Comparison of ENCODE assay signal across 2 cellular contexts in the genomic region with DNA sequence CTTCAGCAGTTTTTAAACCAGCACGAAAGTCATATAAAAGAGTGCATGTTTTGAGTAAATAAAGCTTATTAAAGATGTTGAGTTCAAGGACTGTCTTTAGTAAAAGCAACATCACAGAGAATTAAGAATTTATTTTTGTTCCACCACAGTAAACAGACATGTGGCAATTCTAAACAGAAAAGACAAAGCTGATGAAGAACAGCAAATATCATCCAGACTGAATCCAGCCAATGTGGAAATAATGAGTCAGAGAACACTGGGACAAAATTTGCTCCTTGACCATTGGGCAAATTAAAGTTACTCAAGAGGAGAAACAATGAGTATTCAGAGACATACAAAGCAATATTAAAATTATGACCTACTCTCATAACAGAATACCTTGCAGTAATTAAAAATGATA.
TF ChIP-seq lines count a peak whose summit lies in the region.

No MANE protein-coding gene starts in this region.

TF ChIP-seq in liver, 16 proteins besides CTCF, POLR2A, EP300 and RAD21:
- TF ChIP-seq RXRA (IDR thresholded peaks at IDR 0.05) (peak in 1 of 2 donors; percentile 75), YY1 (IDR thresholded peaks at IDR 0.05) (peak; percentile 21), GABPA (IDR thresholded peaks at IDR 0.05 in 1 of 2, conservative IDR thresholded peaks at IDR 0.05 in 1 of 2) (peak in 1 of 2 donors; percentile 37), FOXA2 (IDR thresholded peaks at IDR 0.05) (peak; percentile 78), FOXA1 (IDR thresholded peaks at IDR 0.05) (peak; percentile 67), SP1 (IDR thresholded peaks at IDR 0.05) (peak; percentile 23), JUND (IDR thresholded peaks at IDR 0.05) (peak; percentile 99 to 100), ZBTB33 (IDR thresholded peaks at IDR 0.05) (peak; percentile 70), MAX (IDR thresholded peaks at IDR 0.05) (no peak), EGR1 (IDR thresholded peaks at IDR 0.05; ENCODE audit: low read depth in 2 of 2) (peak in 1 of 2 donors; percentile 92), TAF1 (conservative IDR thresholded peaks at IDR 0.05) (no peak), HNF4G (IDR thresholded peaks at IDR 0.05) (peak; percentile 41), NR2F2 (IDR thresholded peaks at IDR 0.05) (no peak), REST (IDR thresholded peaks at IDR 0.05) (peak; percentile 30), HNF4A (conservative IDR thresholded peaks at IDR 0.05) (peak; percentile 76 to 95)
- TF ChIP-seq, protein P1, sequence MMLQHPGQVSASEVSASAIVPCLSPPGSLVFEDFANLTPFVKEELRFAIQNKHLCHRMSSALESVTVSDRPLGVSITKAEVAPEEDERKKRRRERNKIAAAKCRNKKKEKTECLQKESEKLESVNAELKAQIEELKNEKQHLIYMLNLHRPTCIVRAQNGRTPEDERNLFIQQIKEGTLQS (IDR thresholded peaks at IDR 0.05) = peak; percentile 94
TF ChIP-seq in liver: peak in this region for 13.

TF ChIP-seq in HepG2, 621 proteins besides CTCF, POLR2A, EP300 and RAD21:
- TF ChIP-seq RARA (CRISPR knock-in tag; IDR thresholded peaks at IDR 0.05) (no peak), ZNF335 (CRISPR knock-in tag; IDR thresholded peaks at IDR 0.05) (no peak), RNF2 (conservative IDR thresholded peaks at IDR 0.05; ENCODE audit: low read depth) (no peak), SMAD3 (CRISPR knock-in tag; IDR thresholded peaks at IDR 0.05) (no peak), ZNF160 (CRISPR knock-in tag; IDR thresholded peaks at IDR 0.05) (no peak), XRCC5 (optimal IDR thresholded peaks at IDR 0.05; ENCODE audit: low read length) (no peak), ZMYM4 (CRISPR knock-in tag; IDR thresholded peaks at IDR 0.05) (no peak), ZNF318 (CRISPR knock-in tag; IDR thresholded peaks at IDR 0.05) (no peak), CREBL2 (CRISPR knock-in tag; IDR thresholded peaks at IDR 0.05; ENCODE audit: borderline replicate concordance) (no peak), ZFX (CRISPR knock-in tag; IDR thresholded peaks at IDR 0.05; ENCODE audit: low read depth) (no peak), FIP1L1 (IDR thresholded peaks at IDR 0.05; ENCODE audit: borderline replicate concordance, insufficient read depth, low read depth, low read length) (no peak), ZNF724P (CRISPR knock-in tag; IDR thresholded peaks at IDR 0.05; ENCODE audit: borderline replicate concordance) (no peak), MED1 (CRISPR knock-in tag; IDR thresholded peaks at IDR 0.05) (no peak), ZBTB20 (CRISPR knock-in tag; IDR thresholded peaks at IDR 0.05; ENCODE audit: borderline replicate concordance, low read depth) (no peak)
- TF ChIP-seq, protein P2, sequence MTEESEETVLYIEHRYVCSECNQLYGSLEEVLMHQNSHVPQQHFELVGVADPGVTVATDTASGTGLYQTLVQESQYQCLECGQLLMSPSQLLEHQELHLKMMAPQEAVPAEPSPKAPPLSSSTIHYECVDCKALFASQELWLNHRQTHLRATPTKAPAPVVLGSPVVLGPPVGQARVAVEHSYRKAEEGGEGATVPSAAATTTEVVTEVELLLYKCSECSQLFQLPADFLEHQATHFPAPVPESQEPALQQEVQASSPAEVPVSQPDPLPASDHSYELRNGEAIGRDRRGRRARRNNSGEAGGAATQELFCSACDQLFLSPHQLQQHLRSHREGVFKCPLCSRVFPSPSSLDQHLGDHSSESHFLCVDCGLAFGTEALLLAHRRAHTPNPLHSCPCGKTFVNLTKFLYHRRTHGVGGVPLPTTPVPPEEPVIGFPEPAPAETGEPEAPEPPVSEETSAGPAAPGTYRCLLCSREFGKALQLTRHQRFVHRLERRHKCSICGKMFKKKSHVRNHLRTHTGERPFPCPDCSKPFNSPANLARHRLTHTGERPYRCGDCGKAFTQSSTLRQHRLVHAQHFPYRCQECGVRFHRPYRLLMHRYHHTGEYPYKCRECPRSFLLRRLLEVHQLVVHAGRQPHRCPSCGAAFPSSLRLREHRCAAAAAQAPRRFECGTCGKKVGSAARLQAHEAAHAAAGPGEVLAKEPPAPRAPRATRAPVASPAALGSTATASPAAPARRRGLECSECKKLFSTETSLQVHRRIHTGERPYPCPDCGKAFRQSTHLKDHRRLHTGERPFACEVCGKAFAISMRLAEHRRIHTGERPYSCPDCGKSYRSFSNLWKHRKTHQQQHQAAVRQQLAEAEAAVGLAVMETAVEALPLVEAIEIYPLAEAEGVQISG (CRISPR knock-in tag; IDR thresholded peaks at IDR 0.05) = no peak
- TF ChIP-seq, protein P3, sequence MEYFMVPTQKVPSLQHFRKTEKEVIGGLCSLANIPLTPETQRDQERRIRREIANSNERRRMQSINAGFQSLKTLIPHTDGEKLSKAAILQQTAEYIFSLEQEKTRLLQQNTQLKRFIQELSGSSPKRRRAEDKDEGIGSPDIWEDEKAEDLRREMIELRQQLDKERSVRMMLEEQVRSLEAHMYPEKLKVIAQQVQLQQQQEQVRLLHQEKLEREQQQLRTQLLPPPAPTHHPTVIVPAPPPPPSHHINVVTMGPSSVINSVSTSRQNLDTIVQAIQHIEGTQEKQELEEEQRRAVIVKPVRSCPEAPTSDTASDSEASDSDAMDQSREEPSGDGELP (IDR thresholded peaks at IDR 0.05; ENCODE audit: borderline replicate concordance, low read depth) = no peak
TF ChIP-seq in HepG2: peak in this region for 0.
